10 cellular contexts compared by ENCODE assay signal in the genomic region with DNA sequence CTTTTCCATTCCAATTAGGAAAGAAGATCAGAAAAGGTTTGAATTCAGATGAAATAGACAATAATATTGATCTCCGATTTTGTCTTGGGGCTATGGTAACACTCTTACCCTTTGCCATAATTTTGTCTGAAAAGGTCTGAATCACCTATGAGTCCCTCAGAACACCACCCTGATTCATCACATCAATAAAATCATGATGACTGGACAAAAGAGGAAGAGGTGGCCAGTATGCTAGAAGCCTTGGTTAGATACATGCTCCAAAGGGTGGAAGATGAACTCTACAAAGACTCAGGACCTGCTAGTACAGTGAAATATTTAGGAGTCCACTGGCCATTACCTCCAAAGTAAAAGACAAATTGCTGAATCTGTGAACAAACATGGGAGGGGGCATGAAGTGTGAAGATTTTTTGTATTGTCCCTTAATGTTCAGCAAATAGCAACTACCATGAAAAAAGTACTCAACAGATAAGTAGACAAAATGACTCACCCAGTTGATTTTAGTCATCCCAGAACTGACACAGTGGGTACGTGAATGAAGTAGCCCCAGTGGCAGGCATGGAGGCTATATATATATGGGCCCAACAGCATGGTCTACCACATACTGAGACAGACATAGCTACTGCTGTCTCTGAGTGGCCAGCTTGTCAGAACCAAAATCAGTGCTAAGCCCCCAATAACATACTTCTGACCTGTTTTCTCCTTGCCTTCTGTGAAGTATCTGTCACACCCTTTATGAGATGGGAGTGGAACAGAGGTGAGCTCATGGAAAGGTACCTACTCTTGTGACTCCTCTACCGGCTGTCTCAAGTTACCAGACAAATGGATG. TPM values are rescaled to one million over a fixed set of nuclear protein-coding genes. Genes with fewer than 3 reads are reported as not detected.
DNase-seq lines count a peak whose midpoint lies in the region; ATAC-seq and TF ChIP-seq lines count a peak whose summit lies in the region.
"Had no signal": no experiment of that assay in that cellular context is flagged by ENCODE, and none has a peak within 500 bp of the region (broad histone marks: within the 10 kb centered on the region; RNA-seq: fewer than 3 reads in every experiment).

No MANE protein-coding gene starts in this region.

- no peak overlapping the region for H3K4me3 Mint-ChIP-seq in MCF 10A (ENCODE audit: unreplicated experiment)
- H3K4me3 Mint-ChIP-seq in activated T-cell treated with anti-CD3 and anti-CD28 coated beads, Interleukin-2, amount 50 U/mL, for 4 hours = peak overlapping the region; percentile 52
- H3K4me3 Mint-ChIP-seq in stimulated activated memory B cell treated with anti-CD40 and anti-IgM and Interleukin-4, amounts not matched to agents 10 μg/mL and 1 μg/mL and 100 μg/mL, for 72 hours = no peak overlapping the region
- H3K4me3 Mint-ChIP-seq: memory B cell had no signal

- no peak overlapping the region for H3K23ac ChIP-seq in neuronal stem cell (ENCODE audit: low read depth, low read length, poor library complexity)

- no peak overlapping the region for H3K4me2 ChIP-seq in neuronal stem cell (ENCODE audit: insufficient read depth, low read length, poor library complexity, severe bottlenecking)

- no peaks in the 10 kb centered on the region for H3K27me3 Mint-ChIP-seq in MCF 10A (ENCODE audit: insufficient read depth, unreplicated experiment)
- no peaks in the 10 kb centered on the region for H3K27me3 Mint-ChIP-seq in activated T-cell treated with anti-CD3 and anti-CD28 coated beads, Interleukin-2, amount 50 U/mL, for 4 hours (ENCODE audit: low read depth)
- no peaks in the 10 kb centered on the region for H3K27me3 Mint-ChIP-seq in stimulated activated memory B cell treated with anti-CD40 and anti-IgM and Interleukin-4, amounts not matched to agents 10 μg/mL and 1 μg/mL and 100 μg/mL, for 72 hours
- H3K27me3 Mint-ChIP-seq: memory B cell had no signal

- H3K9ac ChIP-seq in neuronal stem cell (ENCODE audit: low read depth, low read length, poor library complexity) = no peak overlapping the region

- peak; percentile 41 for DNase-seq in MCF 10A (ENCODE audit: unreplicated experiment)
- no peak for DNase-seq in breast epithelium (ENCODE audit: low spot score in 2 of 2)
- no peak for DNase-seq in activated T-cell treated with anti-CD3 and anti-CD28 coated beads, Interleukin-2, amount 50 U/mL, for 4 hours
- DNase-seq in neuronal stem cell (ENCODE audit: low spot score) = no peak
- no peak for DNase-seq in thyroid gland
- DNase-seq in prostate gland (ENCODE audit: low spot score) = no peak

- H3K4me1 Mint-ChIP-seq in MCF 10A (ENCODE audit: insufficient read depth, unreplicated experiment) = peaks cover 27% of the 10 kb centered on the region
- peaks cover 40% of the 10 kb centered on the region for H3K4me1 Mint-ChIP-seq in activated T-cell treated with anti-CD3 and anti-CD28 coated beads, Interleukin-2, amount 50 U/mL, for 4 hours (ENCODE audit: low read depth)
- peaks cover 6% of the 10 kb centered on the region for H3K4me1 Mint-ChIP-seq in stimulated activated memory B cell treated with anti-CD40 and anti-IgM and Interleukin-4, amounts not matched to agents 10 μg/mL and 1 μg/mL and 100 μg/mL, for 72 hours
- H3K4me1 Mint-ChIP-seq: memory B cell had no signal

- no peak overlapping the region for H3K14ac ChIP-seq in neuronal stem cell (ENCODE audit: low read length)

- no peak overlapping the region for H2AK5ac ChIP-seq in neuronal stem cell (ENCODE audit: low read depth, low read length)

- no peak overlapping the region for H4K91ac ChIP-seq in neuronal stem cell (ENCODE audit: low read depth, low read length, poor library complexity)

- H2AFZ ChIP-seq in neuronal stem cell (ENCODE audit: low read length) = no peak overlapping the region

- POLR2A ChIA-PET in MCF 10A (lab: Yijun Ruan, JAX) = interaction anchor here (0.6 to 0.7 kb wide), 3 partner anchors 65 to 129 kb away, joined by 3 read pairs; no protein-coding TSS in a partner anchor

- no peaks in the 10 kb centered on the region for H3K79me1 ChIP-seq in neuronal stem cell (ENCODE audit: low read depth, low read length)

- no peak overlapping the region for H3K4ac ChIP-seq in neuronal stem cell (ENCODE audit: low read length)

- CTCF ChIA-PET in MCF 10A (lab: Yijun Ruan, JAX) = no interaction called here

- no peaks in the 10 kb centered on the region for H3K36me3 ChIP-seq in breast epithelium
- H3K36me3 ChIP-seq in neuronal stem cell (replicated peaks in 1 of 2; ENCODE audit: control insufficient read depth in 2 of 2, insufficient read depth in 2 of 2, low read length in 2 of 2) = no peaks in the 10 kb centered on the region
- H3K36me3 ChIP-seq in thyroid gland = no peaks in the 10 kb centered on the region
- H3K36me3 ChIP-seq in prostate gland = no peaks in the 10 kb centered on the region

- intact Hi-C loops in MCF 10A (cut with micrococcal nuclease) = no loop called here
- intact Hi-C loops in breast epithelium (cut with DNase I; ENCODE audit: low total_unique reads) = no loop called here
- intact Hi-C loops in thyroid gland (cut with DNase I) = loop anchor here (10.0 kb wide), 1 partner anchor 141 kb away; no protein-coding TSS in a partner anchor
- intact Hi-C loops in prostate gland (cut with DNase I) = no loop called here

- H3K4me3 ChIP-seq in breast epithelium = no peak overlapping the region
- H3K4me3 ChIP-seq in neuronal stem cell (ENCODE audit: low read length in 2 of 2) = no peak overlapping the region
- no peak overlapping the region for H3K4me3 ChIP-seq in thyroid gland (replicated peaks in 1 of 3)
- no peak overlapping the region for H3K4me3 ChIP-seq in prostate gland

- H2BK5ac ChIP-seq in neuronal stem cell (ENCODE audit: low read length) = no peak overlapping the region

- H4K8ac ChIP-seq in neuronal stem cell (ENCODE audit: low read depth, low read length) = no peak overlapping the region

- no peak overlapping the region for H2BK15ac ChIP-seq in neuronal stem cell (ENCODE audit: low read length)

- TF ChIP-seq POLR2A in breast epithelium (IDR thresholded peaks at IDR 0.05) = no peak
- TF ChIP-seq POLR2A in thyroid gland (IDR thresholded peaks at IDR 0.05) = no peak
- TF ChIP-seq POLR2A in prostate gland (IDR thresholded peaks at IDR 0.05) = no peak

- no CpG with 5 or more reads among the region's 3 CpGs for WGBS in neuronal stem cell (ENCODE audit: extremely low coverage in 2 of 2, insufficient read length in 2 of 2, insufficient replicate concordance in 1 of 2), 2 donors
- WGBS in thyroid gland, 2 donors = 90 to 93% methylated on average over 3 of the region's 3 CpGs
- WGBS in prostate gland = 96% methylated on average over 3 of the region's 3 CpGs

- H3K36me3 Mint-ChIP-seq in MCF 10A (ENCODE audit: insufficient read depth, unreplicated experiment) = no peaks in the 10 kb centered on the region
- H3K36me3 Mint-ChIP-seq in activated T-cell treated with anti-CD3 and anti-CD28 coated beads, Interleukin-2, amount 50 U/mL, for 4 hours (ENCODE audit: insufficient read depth) = peaks cover 8% of the 10 kb centered on the region
- peaks cover 18% of the 10 kb centered on the region for H3K36me3 Mint-ChIP-seq in stimulated activated memory B cell treated with anti-CD40 and anti-IgM and Interleukin-4, amounts not matched to agents 10 μg/mL and 1 μg/mL and 100 μg/mL, for 72 hours

- peak overlapping the region; percentile 29 for H3K27ac Mint-ChIP-seq in MCF 10A (ENCODE audit: low read depth, unreplicated experiment)
- H3K27ac Mint-ChIP-seq in stimulated activated memory B cell treated with anti-CD40 and anti-IgM and Interleukin-4, amounts not matched to agents 10 μg/mL and 1 μg/mL and 100 μg/mL, for 72 hours = peak overlapping the region; percentile 33
- H3K27ac Mint-ChIP-seq: memory B cell had no signal

- H2BK12ac ChIP-seq in neuronal stem cell (ENCODE audit: low read length) = no peak overlapping the region

- H3K9me3 Mint-ChIP-seq in MCF 10A (ENCODE audit: unreplicated experiment) = no peaks in the 10 kb centered on the region
- no peaks in the 10 kb centered on the region for H3K9me3 Mint-ChIP-seq in activated T-cell treated with anti-CD3 and anti-CD28 coated beads, Interleukin-2, amount 50 U/mL, for 4 hours
- no peaks in the 10 kb centered on the region for H3K9me3 Mint-ChIP-seq in stimulated activated memory B cell treated with anti-CD40 and anti-IgM and Interleukin-4, amounts not matched to agents 10 μg/mL and 1 μg/mL and 100 μg/mL, for 72 hours
- H3K9me3 Mint-ChIP-seq: memory B cell had no signal

- no peaks in the 10 kb centered on the region for H3K9me3 ChIP-seq in breast epithelium
- no peaks in the 10 kb centered on the region for H3K9me3 ChIP-seq in neuronal stem cell (replicated peaks in 1 of 2; ENCODE audit: control insufficient read depth in 2 of 2, insufficient read depth in 1 of 2, low read depth in 1 of 2, low read length in 2 of 2)
- no peaks in the 10 kb centered on the region for H3K9me3 ChIP-seq in thyroid gland
- no peaks in the 10 kb centered on the region for H3K9me3 ChIP-seq in prostate gland

- H3K4me1 ChIP-seq in breast epithelium = no peaks in the 10 kb centered on the region
- peaks cover 0 to 2% of the 10 kb centered on the region in 2 donors for H3K4me1 ChIP-seq in neuronal stem cell (ENCODE audit: control insufficient read depth in 2 of 2, insufficient read depth in 1 of 2, low read depth in 1 of 2, low read length in 2 of 2)
- H3K4me1 ChIP-seq in thyroid gland = peaks cover 17 to 32% of the 10 kb centered on the region in 2 donors
- H3K4me1 ChIP-seq in prostate gland (replicated peaks) = no peaks in the 10 kb centered on the region

- no peak overlapping the region for H2BK120ac ChIP-seq in neuronal stem cell (ENCODE audit: low read depth, low read length)

- H3K27ac ChIP-seq in breast epithelium = no peak overlapping the region
- no peak overlapping the region for H3K27ac ChIP-seq in neuronal stem cell (replicated peaks; ENCODE audit: low read length)
- H3K27ac ChIP-seq in thyroid gland = no peak overlapping the region
- H3K27ac ChIP-seq in prostate gland = no peak overlapping the region
- H3K27ac ChIP-seq: C4-2B had no signal

- BruUV-seq in MCF 10A (replicated peaks; lab: Mats Ljungman, UMichigan) = TSS peak; percentile 56

- H3K18ac ChIP-seq in neuronal stem cell (ENCODE audit: low read length) = no peak overlapping the region

- peak; percentile 92 for ATAC-seq in HG03342 (IDR thresholded peaks at IDR 0.05; ENCODE audit: unreplicated experiment)
- peak; percentile 93 to 94 for ATAC-seq in activated T-cell treated with anti-CD3 and anti-CD28 coated beads, Interleukin-2, amount 50 U/mL, for 4 hours
- ATAC-seq in stimulated activated memory B cell treated with anti-CD40 and anti-IgM and Interleukin-4, amounts not matched to agents 10 μg/mL and 1 μg/mL and 100 μg/mL, for 72 hours = peak; percentile 79

- no peak for TF ChIP-seq CTCF in MCF 10A (IDR thresholded peaks at IDR 0.05; ENCODE audit: unreplicated experiment)
- TF ChIP-seq CTCF in breast epithelium (IDR thresholded peaks at IDR 0.05) = no peak
- no peak for TF ChIP-seq CTCF in thyroid gland (IDR thresholded peaks at IDR 0.05)
- no peak for TF ChIP-seq CTCF in prostate gland (IDR thresholded peaks at IDR 0.05)

- H3K27me3 ChIP-seq in breast epithelium (no peaks in the 10 kb centered on the region), neuronal stem cell (ENCODE audit: control insufficient read depth in 3 of 3, insufficient read depth in 3 of 3, low read depth in 1 of 3, low read length in 3 of 3) (peaks cover 0 to 3% (median 0%) of the 10 kb centered on the region in 3 experiments), thyroid gland (no peaks in the 10 kb centered on the region), prostate gland (replicated peaks; ENCODE audit: insufficient read depth) (no peaks in the 10 kb centered on the region)

RNA-seq across cellular contexts. Expression of gene GLS, which starts 36.5 kb away (rescaled TPM):
- total RNA-seq in MCF 10A (2022) (107 and 121 TPM in 2 replicates), breast epithelium (100 to 1,000 TPM in 2 of 3 donors, 10 to 100 TPM in 1; 96.7 to 157 (median 133) TPM), thyroid gland (100 to 1,000 TPM; 175 to 274 (median 197) TPM), prostate gland (10 to 100 TPM; 30.6 to 74.9 TPM)
- total RNA-seq in activated T-cell treated with anti-CD3 and anti-CD28 coated beads, Interleukin-2, amount 50 U/mL, for 4 hours = 100 to 1,000 TPM; 371 to 409 (median 377) TPM
- 23.2 TPM for polyA plus RNA-seq in neuronal stem cell (2013, experiment 1 of 2)
- polyA plus RNA-seq in neuronal stem cell (2013, experiment 2 of 2) = 24.7 TPM
